9 cellular contexts compared by ENCODE assay signal in genomic region chr3:86969500-86970189, GRCh38. TPM values are rescaled to one million over a fixed set of nuclear protein-coding genes. Genes with fewer than 3 reads are reported as not detected.
DNase-seq lines count a peak whose midpoint lies in the region; ATAC-seq and TF ChIP-seq lines count a peak whose summit lies in the region.
"Had no signal": no experiment of that assay in that cellular context is flagged by ENCODE, and none has a peak within 500 bp of the region (broad histone marks: within the 10 kb centered on the region; RNA-seq: fewer than 3 reads in every experiment).

No MANE protein-coding gene starts in this region.

- H2BK5ac ChIP-seq in IMR-90 (ENCODE audit: low read depth, low read length, poor library complexity, severe bottlenecking), result peak overlapping the region; percentile 74

- no peak overlapping the region for H4K5ac ChIP-seq in IMR-90 (ENCODE audit: low read depth, low read length)

- H3K27me3 Mint-ChIP-seq in activated CD8-positive, alpha-beta T cell treated with anti-CD3 and anti-CD28 coated beads for 36 hours, result no peaks in the 10 kb centered on the region

- H3K9me3 ChIP-seq in IMR-90 (ENCODE audit: control insufficient read depth, insufficient read depth, low read length) (no peaks in the 10 kb centered on the region), right lobe of liver (no peaks in the 10 kb centered on the region)
- H3K9me3 ChIP-seq: neutrophil had no signal

- no peak overlapping the region for H3K9ac ChIP-seq in IMR-90 (ENCODE audit: low read depth, low read length)

- TF ChIP-seq CTCF in IMR-90 (conservative IDR thresholded peaks at IDR 0.05; ENCODE audit: low read depth, low read length) (peak; percentile 63), right lobe of liver (IDR thresholded peaks at IDR 0.05) (peak; percentile 40 to 68 (median 56))
- TF ChIP-seq CTCF in activated CD8-positive, alpha-beta T cell treated with anti-CD3 and anti-CD28 coated beads for 36 hours (IDR thresholded peaks at IDR 0.05), result peak; percentile 50

- H3K9me1 ChIP-seq in IMR-90 (ENCODE audit: insufficient read depth, low read length), result peaks cover 9% of the 10 kb centered on the region; the same call in 1 of the 2 replicates

- no peak overlapping the region for H3K27ac Mint-ChIP-seq in activated CD8-positive, alpha-beta T cell treated with anti-CD3 and anti-CD28 coated beads for 36 hours

- H2AK5ac ChIP-seq in IMR-90 (ENCODE audit: low read depth, low read length), result no peak overlapping the region

- no peak overlapping the region for H2BK15ac ChIP-seq in IMR-90 (ENCODE audit: low read depth, low read length)

- no peak overlapping the region for H3K4me3 Mint-ChIP-seq in activated CD8-positive, alpha-beta T cell treated with anti-CD3 and anti-CD28 coated beads for 36 hours

- H3K56ac ChIP-seq in IMR-90 (ENCODE audit: extremely low read depth, insufficient read depth, low read length), result no peak overlapping the region

- dilution Hi-C loops in IMR-90 (cut with HindIII; ENCODE audit: low sequenced_read_pairs, unreplicated experiment), result no loop called here

- H2AK9ac ChIP-seq in IMR-90 (replicated peaks; ENCODE audit: low read depth, low read length, poor library complexity), result no peak overlapping the region

- no peak overlapping the region for H2BK20ac ChIP-seq in IMR-90 (ENCODE audit: low read depth, low read length)

- no peak overlapping the region for H3K18ac ChIP-seq in IMR-90 (ENCODE audit: low read depth, low read length)

- no peak overlapping the region for H2AFZ ChIP-seq in IMR-90 (replicated peaks; ENCODE audit: low read length, poor library complexity)

- intact Hi-C loops in IMR-90 (cut with micrococcal nuclease), result loop anchor here (2.0 to 5.0 kb wide), 2 partner anchors 113 to 1088 kb away; partner anchors contain the start of genes CGGBP1 and ZNF654
- intact Hi-C loops in activated CD8-positive, alpha-beta T cell treated with anti-CD3 and anti-CD28 coated beads for 36 hours (cut with micrococcal nuclease), result no loop called here
- intact Hi-C loops in right lobe of liver (cut with DNase I), result no loop called here

- CTCF ChIA-PET in IMR-90 (lab: Yijun Ruan, JAX), result no interaction called here
- CTCF ChIA-PET in activated CD8-positive, alpha-beta T cell treated with anti-CD3 and anti-CD28 coated beads for 36 hours (lab: Charles Lee), result no interaction called here

- no peak overlapping the region for H3K4me2 ChIP-seq in IMR-90 (ENCODE audit: low read depth, low read length)

- peak; percentile 66 for TF ChIP-seq RAD21 in IMR-90 (IDR thresholded peaks at IDR 0.05; ENCODE audit: low read length)

- ATAC-seq in GM18907 (IDR thresholded peaks at IDR 0.05; ENCODE audit: unreplicated experiment), result peak; percentile 64
- peak; percentile 19; the same call in 1 of the 2 replicates for ATAC-seq in IMR-90 (ENCODE audit: low read depth)
- ATAC-seq in activated CD8-positive, alpha-beta T cell treated with anti-CD3 and anti-CD28 coated beads for 36 hours, result no peak
- ATAC-seq in right lobe of liver, result peak; percentile 52 to 73 (median 60)

- H3K27ac ChIP-seq in IMR-90 (ENCODE audit: insufficient read depth, low read length) (no peak overlapping the region), right lobe of liver (no peak overlapping the region)
- H3K27ac ChIP-seq: neutrophil had no signal

- no peaks in the 10 kb centered on the region for H3K36me3 Mint-ChIP-seq in activated CD8-positive, alpha-beta T cell treated with anti-CD3 and anti-CD28 coated beads for 36 hours (ENCODE audit: low read depth)

- peaks cover 4% of the 10 kb centered on the region; the same call in 1 of the 2 replicates for H4K20me1 ChIP-seq in IMR-90 (ENCODE audit: insufficient read depth, low read length)

- H3K36me3 ChIP-seq in IMR-90 (ENCODE audit: control insufficient read depth, insufficient read depth, low read length), result peaks cover 32% of the 10 kb centered on the region
- H3K36me3 ChIP-seq in right lobe of liver, result no peaks in the 10 kb centered on the region
- H3K36me3 ChIP-seq: neutrophil had no signal

- peaks cover 38 to 52% of the 10 kb centered on the region in 2 experiments for H3K79me1 ChIP-seq in IMR-90 (ENCODE audit: low read depth in 1 of 2, low read length in 2 of 2)

- no peaks in the 10 kb centered on the region for H3K4me1 Mint-ChIP-seq in activated CD8-positive, alpha-beta T cell treated with anti-CD3 and anti-CD28 coated beads for 36 hours (ENCODE audit: low read depth)

- H4K91ac ChIP-seq in IMR-90 (ENCODE audit: insufficient read depth, low read depth, low read length), result no peak overlapping the region

- POLR2A ChIA-PET in IMR-90 (lab: Charles Lee; ENCODE audit: unreplicated experiment), result no interaction called here
- POLR2A ChIA-PET in activated CD8-positive, alpha-beta T cell treated with anti-CD3 and anti-CD28 coated beads for 36 hours (lab: Charles Lee), result no interaction called here

- TF ChIP-seq POLR2A in IMR-90 (IDR thresholded peaks at IDR 0.05; ENCODE audit: low read depth, low read length) (no peak), right lobe of liver (IDR thresholded peaks at IDR 0.05) (no peak)

- BruUV-seq in IMR-90 (replicated peaks; lab: Mats Ljungman, UMichigan), result no TSS peak

- H3K27me3 ChIP-seq in IMR-90 (ENCODE audit: control insufficient read depth, insufficient read depth, low read length) (no peaks in the 10 kb centered on the region), right lobe of liver (no peaks in the 10 kb centered on the region)

- DNase-seq in DMS53 (lab: John Stamatoyannopoulos, UW) (peak; percentile 60), IMR-90 (peak; percentile 61), right lobe of liver (no peak), NCI-H510A (lab: John Stamatoyannopoulos, UW) (no peak), SIG-M5 (lab: John Stamatoyannopoulos, UW) (no peak)
- peak; percentile 50 for DNase-seq in activated CD8-positive, alpha-beta T cell treated with anti-CD3 and anti-CD28 coated beads for 36 hours
- DNase-seq in stimulated activated CD4-positive, alpha-beta T cell treated with anti-CD3 and anti-CD28 coated beads, Interleukin-1b, Interleukin-23, amount 100 ng/mL, for 48 hours, result no peak

- H3K4me1 ChIP-seq in IMR-90 (ENCODE audit: control insufficient read depth, insufficient read depth, low read length) (peaks cover 5% of the 10 kb centered on the region; the same call in 1 of the 2 replicates), right lobe of liver (no peaks in the 10 kb centered on the region)

- H3K23ac ChIP-seq in IMR-90 (ENCODE audit: low read depth, low read length), result no peak overlapping the region

- no CpG with 5 or more reads among the region's 6 CpGs for WGBS in IMR-90 (ENCODE audit: extremely low coverage in 2 of 2, insufficient read length in 1 of 2), 2 experiments
- WGBS in right lobe of liver (ENCODE audit: insufficient coverage, low coverage, low lambda C conversion rate, missing lambda C conversion rate), result 48% methylated on average over 6 of the region's 6 CpGs

- H3K4ac ChIP-seq in IMR-90 (ENCODE audit: low read depth, low read length), result no peak overlapping the region

- in situ Hi-C loops in IMR-90 (cut with MboI; ENCODE audit: low sequenced_read_pairs), result no loop called here

- H4K8ac ChIP-seq in IMR-90 (ENCODE audit: low read depth in 2 of 2, low read length in 2 of 2), result no peak overlapping the region

- no peak overlapping the region for H3K4me3 ChIP-seq in IMR-90 (ENCODE audit: insufficient read depth, low read depth, low read length)
- no peak overlapping the region for H3K4me3 ChIP-seq in right lobe of liver

- no peak overlapping the region for H3K14ac ChIP-seq in IMR-90 (replicated peaks; ENCODE audit: low read depth, low read length)

- H2BK120ac ChIP-seq in IMR-90 (ENCODE audit: low read depth, low read length), result no peak overlapping the region

- peaks cover 2% of the 10 kb centered on the region for H3K9me3 Mint-ChIP-seq in activated CD8-positive, alpha-beta T cell treated with anti-CD3 and anti-CD28 coated beads for 36 hours

TF ChIP-seq in IMR-90, 13 proteins besides CTCF, POLR2A, EP300 and RAD21:
- TF ChIP-seq CHD1 (IDR thresholded peaks at IDR 0.05; ENCODE audit: low read depth, low read length) (no peak), CEBPB (IDR thresholded peaks at IDR 0.05; ENCODE audit: low read depth, low read length) (no peak), ELK1 (IDR thresholded peaks at IDR 0.05; ENCODE audit: borderline replicate concordance, low read depth, low read length) (no peak), SMC3 (IDR thresholded peaks at IDR 0.05; ENCODE audit: low read depth, low read length) (peak; percentile 58), RCOR1 (IDR thresholded peaks at IDR 0.05; ENCODE audit: insufficient replicate concordance, low read length) (no peak), MXI1 (IDR thresholded peaks at IDR 0.05; ENCODE audit: borderline replicate concordance, low read depth, low read length) (no peak), BHLHE40 (IDR thresholded peaks at IDR 0.05; ENCODE audit: low read depth, low read length) (no peak)

RNA-seq across cellular contexts. Expression of gene VGLL3, which starts 21.3 kb away (rescaled TPM):
- total RNA-seq in IMR-90 (2012; rRNA removed) (96.7 and 97.3 TPM in 2 replicates), right lobe of liver (1 to 10 TPM in 2 of 6 experiments, under 1 TPM in 4; 0.21 to 3.8 (median 0.79) TPM)
- 46.2 and 71.4 TPM in 2 replicates for polyA plus RNA-seq in IMR-90 (2012; rRNA removed)
- 14.7 and 55.4 TPM in 2 replicates for polyA plus RNA-seq in IMR-90 (2012; cell fraction: cytosol; rRNA removed)
- polyA plus RNA-seq in IMR-90 (2012; cell fraction: nucleus; rRNA removed; ENCODE audit: low replicate concordance), result 58.3 and 90.7 TPM in 2 replicates
- not detected for total RNA-seq in activated CD8-positive, alpha-beta T cell treated with anti-CD3 and anti-CD28 coated beads for 36 hours

Comparison
In these comparisons a context has a peak if more than half of its experiments do, and no peak if none do; other contexts are left out.
1. DNase-seq: peak in DMS53 (single experiment), IMR-90 (single experiment) and activated CD8-positive, alpha-beta T cell treated with anti-CD3 and anti-CD28 coated beads for 36 hours (single experiment); none in right lobe of liver (0 of 3), NCI-H510A (single experiment), stimulated activated CD4-positive, alpha-beta T cell treated with anti-CD3 and anti-CD28 coated beads, Interleukin-1b, Interleukin-23, amount 100 ng/mL, for 48 hours (single experiment) and SIG-M5 (single experiment).
2. RNA of gene VGLL3, which starts 21.3 kb away (total RNA-seq): 96.7 to 97.3 TPM in IMR-90; 0.21 to 3.8 TPM in right lobe of liver and not detected in activated CD8-positive, alpha-beta T cell treated with anti-CD3 and anti-CD28 coated beads for 36 hours; every median in the first group is over 10 times any median in the second.
3. Peak in every context shown above with its lines, with median percentiles within 50 percentile points of each other: CTCF ChIP-seq.